ENCODE assay signal across 17 cellular contexts in genomic region chr1:61930246-61930645, GRCh38.
DNase-seq lines count a peak whose midpoint lies in the region; ATAC-seq and TF ChIP-seq lines count a peak whose summit lies in the region.
"Had no signal": no experiment of that assay in that cellular context is flagged by ENCODE, and none has a peak within 500 bp of the region (broad histone marks: within the 10 kb centered on the region; RNA-seq: fewer than 3 reads in every experiment).

No MANE protein-coding gene starts in this region.

- no peaks in the 10 kb centered on the region for H3K27me3 ChIP-seq in H9 (ENCODE audit: insufficient read depth, low read length)
- H3K27me3 ChIP-seq in brain microvascular endothelial cell (replicated peaks): no peaks in the 10 kb centered on the region
- H3K27me3 ChIP-seq in osteoblast (ENCODE audit: insufficient read depth, low read length): no peaks in the 10 kb centered on the region
- no peaks in the 10 kb centered on the region for H3K27me3 ChIP-seq in upper lobe of right lung
- H3K27me3 ChIP-seq: BLaER1 had no signal

- in situ Hi-C loops in brain microvascular endothelial cell (cut with HindIII; ENCODE audit: low pct_ligation_motif_present, low sequenced_read_pairs): no loop called here
- in situ Hi-C loops in GM13977 (cut with MboI; ENCODE audit: low pct_unique_long_range_greater_than_20kb, low sequenced_read_pairs, unreplicated experiment): no loop called here

- H3K4me3 Mint-ChIP-seq in H9: no peak overlapping the region
- H3K4me3 Mint-ChIP-seq: CD4-positive, CD25-positive, alpha-beta regulatory T cell; HFFc6 had no signal

- H4K91ac ChIP-seq in H9 (ENCODE audit: insufficient read length, low read depth, low read length): no peak overlapping the region

- H3K79me1 ChIP-seq in H9 (ENCODE audit: insufficient read depth, low read depth, low read length, poor library complexity, severe bottlenecking): no peaks in the 10 kb centered on the region

- H3K36me3 Mint-ChIP-seq in H9 (ENCODE audit: insufficient read depth in 1 of 3, low read depth in 3 of 3): peaks cover 0 to 22% (median 0%) of the 10 kb centered on the region in 3 experiments; a peak in 3 of 7 replicates

- H3K4me2 ChIP-seq in H9 (ENCODE audit: insufficient read depth, insufficient read length, low read length): no peak overlapping the region
- H3K4me2 ChIP-seq in osteoblast (ENCODE audit: insufficient read depth, low read length): no peak overlapping the region
- H3K4me2 ChIP-seq: BLaER1 had no signal

- no CpG with 5 or more reads among the region's 4 CpGs for whole genome bisulfite sequencing in H9 (ENCODE audit: extremely low coverage, insufficient read length, low lambda C conversion rate)

- no peak overlapping the region for H3K14ac ChIP-seq in H9 (ENCODE audit: insufficient read depth, low read length)

- no peak overlapping the region for H2BK5ac ChIP-seq in H9 (ENCODE audit: insufficient read length, low read length)

- no peak overlapping the region for H2BK20ac ChIP-seq in H9 (ENCODE audit: low read depth, low read length, poor library complexity, severe bottlenecking)

- no peak overlapping the region for H3K23ac ChIP-seq in H9 (ENCODE audit: insufficient read length, low read depth, low read length)

- TF ChIP-seq CTCF in H9 (conservative IDR thresholded peaks at IDR 0.05): no peak
- TF ChIP-seq CTCF in brain microvascular endothelial cell (IDR thresholded peaks at IDR 0.05; ENCODE audit: low read depth, low read length, missing control alignments): no peak
- TF ChIP-seq CTCF in osteoblast (IDR thresholded peaks at IDR 0.05; ENCODE audit: extremely low read depth, low read depth, low read length): no peak
- TF ChIP-seq CTCF in GM13977 (IDR thresholded peaks at IDR 0.05; ENCODE audit: extremely low read depth, insufficient read depth, missing control alignments): no peak
- no peak for TF ChIP-seq CTCF in omental fat pad (IDR thresholded peaks at IDR 0.05)
- TF ChIP-seq CTCF in upper lobe of right lung (IDR thresholded peaks at IDR 0.05): no peak

- no peak overlapping the region for H3K4ac ChIP-seq in H9 (ENCODE audit: low read depth, low read length)

- H3K79me2 ChIP-seq in H9 (ENCODE audit: insufficient read depth, low read length) (no peaks in the 10 kb centered on the region), osteoblast (ENCODE audit: insufficient read depth, low read length) (no peaks in the 10 kb centered on the region)

- H3K27ac Mint-ChIP-seq in H9: peak overlapping the region in 2 of 3 experiments; percentile 25 to 52; a peak in 1 of 7 replicates
- H3K27ac Mint-ChIP-seq: CD4-positive, CD25-positive, alpha-beta regulatory T cell; HFFc6 had no signal

- H3K9me3 Mint-ChIP-seq in H9: no peaks in the 10 kb centered on the region
- H3K9me3 Mint-ChIP-seq: CD4-positive, CD25-positive, alpha-beta regulatory T cell; HFFc6 had no signal

- H2AFZ ChIP-seq in H9 (ENCODE audit: low read length): no peak overlapping the region
- peak overlapping the region; percentile 25 for H2AFZ ChIP-seq in osteoblast (ENCODE audit: low read length)

- H4K20me1 ChIP-seq in H9 (ENCODE audit: control insufficient read depth, insufficient read depth, insufficient read length) (no peaks in the 10 kb centered on the region), osteoblast (ENCODE audit: insufficient read depth, low read length) (no peaks in the 10 kb centered on the region)
- H4K20me1 ChIP-seq: BLaER1 had no signal

- H3K18ac ChIP-seq in H9 (ENCODE audit: insufficient read length, low read depth, low read length): no peak overlapping the region

- no peak overlapping the region for H2BK15ac ChIP-seq in H9 (ENCODE audit: low read depth, low read length)

- no peak overlapping the region for H3K4me3 ChIP-seq in brain microvascular endothelial cell (ENCODE audit: low read depth, low read length)
- no peak overlapping the region for H3K4me3 ChIP-seq in osteoblast (ENCODE audit: insufficient read depth, low read length)
- H3K4me3 ChIP-seq in upper lobe of right lung: no peak overlapping the region
- H3K4me3 ChIP-seq: BLaER1, GM12878 had no signal

- no peaks in the 10 kb centered on the region for H3K36me3 ChIP-seq in brain microvascular endothelial cell (replicated peaks)
- no peaks in the 10 kb centered on the region for H3K36me3 ChIP-seq in osteoblast (ENCODE audit: insufficient read depth, low read length)
- H3K36me3 ChIP-seq in upper lobe of right lung: no peaks in the 10 kb centered on the region
- H3K36me3 ChIP-seq: BLaER1 had no signal

- H3K23me2 ChIP-seq in H9 (ENCODE audit: insufficient read length, low read depth, low read length, poor library complexity, severe bottlenecking): no peaks in the 10 kb centered on the region

- DNase-seq in H9: no peak
- DNase-seq in brain microvascular endothelial cell: peak; percentile 58
- peak; percentile 67 for DNase-seq in left kidney (ENCODE audit: low read depth, low spot score)
- DNase-seq in osteoblast (ENCODE audit: insufficient read length, low spot score, missing footprints): peak; percentile 30
- DNase-seq in GM13977 (ENCODE audit: low spot score): no peak
- no peak for DNase-seq in omental fat pad (ENCODE audit: low spot score)
- DNase-seq in upper lobe of right lung: no peak
- DNase-seq: 8988T; AML-193; CD4-positive, CD25-positive, alpha-beta regulatory T cell; DMS 273 treated with DMSO at 0.1 percent for 48 hours; GOT3; HCEC 1CT; HFFc6 had no signal

- H3K9me3 ChIP-seq in H9 (ENCODE audit: control insufficient read depth, low read depth, low read length) (no peaks in the 10 kb centered on the region), osteoblast (ENCODE audit: low read depth, low read length) (no peaks in the 10 kb centered on the region), upper lobe of right lung (no peaks in the 10 kb centered on the region)
- H3K9me3 ChIP-seq: BLaER1 had no signal

- H2BK120ac ChIP-seq in H9 (ENCODE audit: low read depth, low read length, poor library complexity, severe bottlenecking): no peak overlapping the region

- no peak overlapping the region for H3K56ac ChIP-seq in H9 (ENCODE audit: insufficient read length, low read depth, low read length)

- H4K5ac ChIP-seq in H9 (ENCODE audit: insufficient read length, low read depth, low read length): no peak overlapping the region

- H3T11ph ChIP-seq in H9 (ENCODE audit: low read length): no peak overlapping the region

- H3K27ac ChIP-seq in H9 (ENCODE audit: insufficient read length, low read depth, low read length) (no peak overlapping the region), brain microvascular endothelial cell (peak overlapping the region; percentile 38), osteoblast (ENCODE audit: low read depth, low read length) (peak overlapping the region; percentile 15), upper lobe of right lung (no peak overlapping the region)
- H3K27ac ChIP-seq: BLaER1 had no signal

- H2BK12ac ChIP-seq in H9 (ENCODE audit: insufficient read length, low read depth, low read length): no peak overlapping the region

- H3K4me1 ChIP-seq in H9 (ENCODE audit: insufficient read depth, low read length): no peaks in the 10 kb centered on the region
- H3K4me1 ChIP-seq in osteoblast (ENCODE audit: insufficient read depth, low read length): peaks cover 6% of the 10 kb centered on the region
- H3K4me1 ChIP-seq in upper lobe of right lung: no peaks in the 10 kb centered on the region
- H3K4me1 ChIP-seq: BLaER1 had no signal

- no peaks in the 10 kb centered on the region; the same call in 1 of the 2 replicates for H3K27me3 Mint-ChIP-seq in H9 (ENCODE audit: low read depth)
- H3K27me3 Mint-ChIP-seq: CD4-positive, CD25-positive, alpha-beta regulatory T cell had no signal

- ATAC-seq in omental fat pad (ENCODE audit: low FRiP score) (no peak), upper lobe of right lung (no peak)
- ATAC-seq: GM12878, HepG2 had no signal

- H4K8ac ChIP-seq in H9 (replicated peaks; ENCODE audit: insufficient read length, low read depth, low read length): no peak overlapping the region

- intact Hi-C loops in upper lobe of right lung (cut with DNase I): no loop called here

- H2AK5ac ChIP-seq in H9 (ENCODE audit: insufficient read length, low read length): no peak overlapping the region

- H3K9ac ChIP-seq in H9 (ENCODE audit: extremely low read depth, insufficient read length, low read length): no peak overlapping the region
- H3K9ac ChIP-seq: BLaER1 had no signal

- peaks cover 8 to 10% of the 10 kb centered on the region in 2 experiments for H3K4me1 Mint-ChIP-seq in H9
- H3K4me1 Mint-ChIP-seq: CD4-positive, CD25-positive, alpha-beta regulatory T cell had no signal

Comparison
In these comparisons a context has a peak if more than half of its experiments do, and no peak if none do; other contexts are left out.
1. DNase-seq: peak in brain microvascular endothelial cell (single experiment), left kidney (single experiment) and osteoblast (single experiment); none in H9 (single experiment), GM13977 (single experiment), omental fat pad (single experiment) and upper lobe of right lung (single experiment).
2. H3K27ac ChIP-seq: peak in brain microvascular endothelial cell (single experiment) and osteoblast (single experiment); none in H9 (single experiment) and upper lobe of right lung (single experiment).